ENCODE assay signal across 22 cellular contexts in the genomic region with DNA sequence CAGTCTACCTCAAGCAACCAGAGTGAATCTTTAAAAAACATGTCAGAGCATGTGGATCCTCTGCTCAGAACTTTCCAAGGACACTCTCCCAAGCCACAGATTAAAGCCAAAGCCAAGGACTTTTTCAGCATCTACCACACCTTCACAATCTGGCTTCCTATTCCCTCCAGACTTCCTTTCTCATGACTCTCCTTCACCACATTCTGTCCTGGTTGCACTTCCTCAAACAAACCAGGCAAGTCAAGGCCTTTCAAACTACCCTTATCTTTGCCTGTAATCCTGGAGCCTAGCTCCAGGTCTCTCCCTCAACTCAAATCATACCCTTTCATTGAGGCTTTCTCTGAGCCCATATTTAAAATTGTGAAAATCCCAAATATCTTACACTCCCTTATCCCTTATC.
DNase-seq lines count a peak whose midpoint lies in the region; ATAC-seq and TF ChIP-seq lines count a peak whose summit lies in the region.
"Had no signal": no experiment of that assay in that cellular context is flagged by ENCODE, and none has a peak within 500 bp of the region (broad histone marks: within the 10 kb centered on the region; RNA-seq: fewer than 3 reads in every experiment).

No MANE protein-coding gene starts in this region.

- no peak overlapping the region for H3K4me2 ChIP-seq in Loucy (ENCODE audit: low read depth, low read length, poor library complexity, severe bottlenecking)
- H3K4me2 ChIP-seq: neural progenitor cell had no signal

- ATAC-seq in GM18907 (IDR thresholded peaks at IDR 0.05; ENCODE audit: unreplicated experiment) (peak; percentile 68), HG02678 (IDR thresholded peaks at IDR 0.05; ENCODE audit: unreplicated experiment) (peak; percentile 55), HG02840 (IDR thresholded peaks at IDR 0.05; ENCODE audit: low FRiP score, unreplicated experiment) (no peak), right lobe of liver (no peak)
- ATAC-seq: foreskin keratinocyte had no signal

- H3K4me1 ChIP-seq in Loucy (ENCODE audit: insufficient read depth, low read length, poor library complexity, severe bottlenecking) (peaks cover 3% of the 10 kb centered on the region), right lobe of liver (no peaks in the 10 kb centered on the region)
- H3K4me1 ChIP-seq: adrenal gland, Caco-2, foreskin keratinocyte, neural progenitor cell, sigmoid colon, thyroid gland had no signal

- H3K27ac ChIP-seq in right lobe of liver = no peak overlapping the region
- H3K27ac ChIP-seq: adrenal gland, foreskin keratinocyte, neural progenitor cell, sigmoid colon, SK-N-MC, thyroid gland had no signal

- H2AFZ ChIP-seq in Loucy (ENCODE audit: low read length) = 0 out of 2 replicates have a peak overlapping the region, but pooled peaks have one; percentile 44
- H2AFZ ChIP-seq: neural progenitor cell had no signal

- H3K36me3 ChIP-seq in Loucy (ENCODE audit: insufficient read depth, low read length) (no peaks in the 10 kb centered on the region), right lobe of liver (no peaks in the 10 kb centered on the region)
- H3K36me3 ChIP-seq: adrenal gland, neural progenitor cell, sigmoid colon, thyroid gland had no signal

- H3K9me3 ChIP-seq in Loucy (ENCODE audit: insufficient read depth, low read depth, low read length) = no peaks in the 10 kb centered on the region
- no peaks in the 10 kb centered on the region for H3K9me3 ChIP-seq in right lobe of liver
- H3K9me3 ChIP-seq: adrenal gland, Caco-2, sigmoid colon, thyroid gland had no signal

- no peaks in the 10 kb centered on the region for H3K79me2 ChIP-seq in Loucy (ENCODE audit: insufficient read depth, low read length)

- no peaks in the 10 kb centered on the region for H3F3A ChIP-seq in Loucy (ENCODE audit: low read depth)

- H3K4me3 ChIP-seq in Loucy (ENCODE audit: low read length, poor library complexity, severe bottlenecking) (no peak overlapping the region), right lobe of liver (no peak overlapping the region)
- H3K4me3 ChIP-seq: adrenal gland, lung, neural progenitor cell, sigmoid colon, SK-N-MC, thyroid gland had no signal

- TF ChIP-seq CTCF in Loucy (conservative IDR thresholded peaks at IDR 0.05; ENCODE audit: low read length) (no peak), right lobe of liver (IDR thresholded peaks at IDR 0.05) (no peak)

- H3K27me3 ChIP-seq in Loucy (ENCODE audit: insufficient read depth, low read length, poor library complexity, severe bottlenecking) = no peaks in the 10 kb centered on the region
- H3K27me3 ChIP-seq in right lobe of liver = no peaks in the 10 kb centered on the region
- H3K27me3 ChIP-seq: adrenal gland, foreskin keratinocyte, neural progenitor cell, sigmoid colon, thyroid gland had no signal

- intact Hi-C loops in right lobe of liver (cut with DNase I) = no loop called here

- H3K9me2 ChIP-seq in Loucy (replicated peaks; ENCODE audit: low read depth, low read length) = no peaks in the 10 kb centered on the region

- no peak for TF ChIP-seq POLR2A in right lobe of liver (IDR thresholded peaks at IDR 0.05)

- no peak overlapping the region for H3K9ac ChIP-seq in Loucy (ENCODE audit: low read depth, low read length, poor library complexity, severe bottlenecking)
- H3K9ac ChIP-seq: neural progenitor cell had no signal

- DNase-seq in Ammon's horn (ENCODE audit: low spot score) (peak; percentile 23), right lobe of liver (no peak), COLO829 (ENCODE audit: low spot score) (no peak)
- no peak for DNase-seq in effector CD8-positive, alpha-beta T cell (lab: John Stamatoyannopoulos, UW)
- DNase-seq: activated CD4-positive, alpha-beta memory T cell treated with anti-CD3 and anti-CD28 coated beads, Interleukin-2, amount 10 ng/mL, durations not matched to agents 7 days and 5 days; adrenal gland; Caco-2; cerebellar nuclear complex; IMR-90; NCI-H1436 treated with DMSO at 0.1 percent for 48 hours; NCI-H2227 treated with DMSO at 0.1 percent for 48 hours; sigmoid colon; stimulated activated CD8-positive, alpha-beta memory T cell treated with anti-CD3 and anti-CD28 coated beads, Interleukin-4, amount 100 ng/mL, for 48 hours; thyroid gland had no signal

- no peaks in the 10 kb centered on the region for H4K20me1 ChIP-seq in Loucy (ENCODE audit: insufficient read depth, low read length, poor library complexity, severe bottlenecking)

Comparison
In these comparisons a context has a peak if more than half of its experiments do, and no peak if none do; other contexts are left out.
1. ATAC-seq: peak in GM18907 (single experiment) and HG02678 (single experiment); none in HG02840 (single experiment) and right lobe of liver (0 of 4).